Comparison of ENCODE assay signal across 24 cellular contexts in genomic region chr13:50203256-50204083, GRCh38.
DNase-seq lines count a peak whose midpoint lies in the region; ATAC-seq, FAIRE-seq and TF ChIP-seq lines count a peak whose summit lies in the region.
"Had no signal": no experiment of that assay in that cellular context is flagged by ENCODE, and none has a peak within 500 bp of the region (broad histone marks: within the 10 kb centered on the region; RNA-seq: fewer than 3 reads in every experiment).

No MANE protein-coding gene starts in this region.

- no peak for ATAC-seq in HG02981 (IDR thresholded peaks at IDR 0.05; ENCODE audit: unreplicated experiment)

- POLR2A ChIA-PET in RWPE1 (lab: Yijun Ruan, JAX; ENCODE audit: low non-redundant PET): no interaction called here

- TF ChIP-seq CTCF in RWPE1 (conservative IDR thresholded peaks at IDR 0.05; ENCODE audit: low read depth): no peak

- no peak overlapping the region for H3K27ac ChIP-seq in RWPE1
- H3K27ac ChIP-seq: BLaER1 treated with 17β-estradiol and CSF1 and Interleukin-3, amounts not matched to agents 10 nM and 100 nM had no signal

- no peak for FAIRE-seq in urothelium cell line (lab: Jason Lieb, UNC)
- FAIRE-seq: GM18507 had no signal

- DNase-seq in NCI-H146 (lab: John Stamatoyannopoulos, UW) (peak; percentile 29), NCI-H146 treated with DMSO at 0.1 percent for 48 hours (lab: John Stamatoyannopoulos, UW; ENCODE audit: unreplicated experiment) (no peak), G401 (ENCODE audit: low spot score) (peak; percentile 12), NCI-H446 treated with DMSO at 0.1 percent for 48 hours (lab: John Stamatoyannopoulos, UW) (peak; percentile 90), left kidney (ENCODE audit: low read depth, low spot score) (peak; percentile 11), RWPE1 (ENCODE audit: low spot score) (no peak), urothelium cell line (ENCODE audit: low spot score) (no peak)
- DNase-seq: 8988T; Caco-2; CD4-positive, alpha-beta memory T cell; GDM1; GOT3; HCEC 1CT; KBM-7; MM.1S; NCI-H1048; NCI-H1417 treated with DMSO at 0.1 percent for 48 hours; NCI-H2029 treated with DMSO at 0.1 percent for 48 hours; NCI-H510A treated with DMSO at 0.1 percent for 48 hours; OCI-M1; SHP77 had no signal

- in situ Hi-C loops in G401 (cut with HindIII; ENCODE audit: low sequenced_read_pairs): no loop called here

- CTCF ChIA-PET in RWPE1 (lab: Yijun Ruan, JAX): no interaction called here

Comparison
In these comparisons a context has a peak if more than half of its experiments do, and no peak if none do; other contexts are left out.
1. DNase-seq: peak in NCI-H146 (single experiment), G401 (single experiment), NCI-H446 treated with DMSO at 0.1 percent for 48 hours (single experiment) and left kidney (single experiment); none in NCI-H146 treated with DMSO at 0.1 percent for 48 hours (single experiment), RWPE1 (single experiment) and urothelium cell line (single experiment).